Comparison of ENCODE assay signal across 8 cellular contexts in the genomic region with DNA sequence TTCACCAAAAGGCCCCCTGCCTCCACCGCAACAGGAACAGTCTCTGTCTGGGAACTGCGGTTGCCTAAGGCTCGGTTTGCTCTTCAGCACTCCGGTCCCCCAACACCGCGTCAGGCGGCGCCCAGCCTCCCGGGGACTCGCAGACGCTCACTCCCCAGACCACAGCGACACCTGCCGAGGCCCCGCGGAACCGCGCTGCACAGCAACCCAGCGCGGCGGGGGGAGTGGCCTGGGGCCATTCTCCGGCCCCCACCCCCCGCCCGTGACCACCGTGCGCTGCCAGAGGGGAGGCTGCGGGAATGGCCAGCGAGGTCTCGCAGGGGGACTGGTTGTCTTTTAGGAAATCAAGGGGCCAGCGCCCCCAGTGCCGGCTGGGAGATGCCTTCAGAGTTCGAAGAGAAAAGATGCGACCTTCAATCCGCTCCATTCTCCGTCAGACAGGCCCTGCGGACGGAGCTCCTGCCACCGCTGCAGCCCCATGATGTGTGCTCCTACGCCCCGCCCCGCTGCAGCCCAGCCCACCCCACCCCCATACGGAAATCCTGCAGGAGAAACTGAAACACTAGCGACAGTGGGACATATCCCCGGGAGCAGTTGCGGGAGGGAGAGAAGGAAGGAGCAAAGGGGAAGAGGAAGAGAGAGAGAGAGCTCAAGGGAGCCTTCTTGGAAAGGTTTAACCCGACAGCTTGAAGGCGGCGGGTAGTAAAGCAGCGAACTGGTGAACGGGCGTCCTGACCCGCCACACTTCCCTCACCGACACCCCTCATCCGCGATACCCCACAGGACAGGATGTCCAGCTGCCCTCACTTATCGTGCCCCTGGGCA.
DNase-seq lines count a peak whose midpoint lies in the region; ATAC-seq and TF ChIP-seq lines count a peak whose summit lies in the region.

No MANE protein-coding gene starts in this region.

- H3K9ac ChIP-seq in liver (ENCODE audit: low read depth in 1 of 2, low read length in 2 of 2), result peak overlapping the region; percentile 73 to 78

- H3K27me3 Mint-ChIP-seq in dendritic cell treated with granulocyte-macrophage colony-stimulating factor and Interleukin-4, amounts not matched to agents 40 ng/mL and 50 ng/mL, for 4 days, result peaks cover 33% of the 10 kb centered on the region

- no peaks in the 10 kb centered on the region for H3K36me3 ChIP-seq in liver (ENCODE audit: control insufficient read depth in 4 of 4, insufficient read depth in 3 of 4, low read depth in 1 of 4, low read length in 3 of 4)

- H3K4me1 ChIP-seq in liver (ENCODE audit: control insufficient read depth in 4 of 4, insufficient read depth in 4 of 4, low read length in 3 of 4), result peaks cover 2 to 14% (median 8%) of the 10 kb centered on the region in 4 donors

- no peaks in the 10 kb centered on the region for H3K36me3 Mint-ChIP-seq in dendritic cell treated with granulocyte-macrophage colony-stimulating factor and Interleukin-4, amounts not matched to agents 40 ng/mL and 50 ng/mL, for 4 days (ENCODE audit: low read depth)

- H3K4me1 Mint-ChIP-seq in dendritic cell treated with granulocyte-macrophage colony-stimulating factor and Interleukin-4, amounts not matched to agents 40 ng/mL and 50 ng/mL, for 4 days (ENCODE audit: low read depth), result peaks cover 21% of the 10 kb centered on the region

- H3K9me3 ChIP-seq in liver (ENCODE audit: control insufficient read depth in 4 of 4, low read length in 3 of 4), result no peaks in the 10 kb centered on the region

- WGBS in liver, result under 1% methylated on average over 55 of the region's 55 CpGs

- TF ChIP-seq RAD21 in liver (IDR thresholded peaks at IDR 0.05), result peak; percentile 83 to 86

- H3K9me3 Mint-ChIP-seq in dendritic cell treated with granulocyte-macrophage colony-stimulating factor and Interleukin-4, amounts not matched to agents 40 ng/mL and 50 ng/mL, for 4 days, result peaks cover 6% of the 10 kb centered on the region

- TF ChIP-seq CTCF in AG09319 (IDR thresholded peaks at IDR 0.05; ENCODE audit: low read depth, low read length) (peak; percentile 84), liver (IDR thresholded peaks at IDR 0.05; ENCODE audit: low read depth, low read length, missing input control) (peak; percentile 93)

- H3K4me3 Mint-ChIP-seq in dendritic cell treated with granulocyte-macrophage colony-stimulating factor and Interleukin-4, amounts not matched to agents 40 ng/mL and 50 ng/mL, for 4 days, result peak overlapping the region; percentile 78

- peak overlapping the region; percentile 55 to 93 (median 92) for H3K4me3 ChIP-seq in liver (ENCODE audit: low read depth in 1 of 3, low read length in 3 of 3)

- DNase-seq in AG09319 (ENCODE audit: extremely low read depth, low read depth), result peak; percentile 52
- DNase-seq in NCI-H446 (lab: John Stamatoyannopoulos, UW), result peak; percentile 68 to 80
- peak; percentile 79 for DNase-seq in activated CD4-positive, alpha-beta T cell treated with anti-CD3 and anti-CD28 coated beads, Interleukin-2, amount 50 U/mL, for 1 hour
- peak; percentile 86 for DNase-seq in stimulated activated CD4-positive, alpha-beta T cell treated with anti-CD3 and anti-CD28 coated beads, Interleukin-2, amount 100 ng/mL, for 48 hours

- H3K27ac Mint-ChIP-seq in dendritic cell treated with granulocyte-macrophage colony-stimulating factor and Interleukin-4, amounts not matched to agents 40 ng/mL and 50 ng/mL, for 4 days, result peak overlapping the region; percentile 53

- H3K27me3 ChIP-seq in liver (ENCODE audit: control insufficient read depth in 4 of 4, insufficient read depth in 4 of 4, low read length in 3 of 4), result peaks cover 0 to under 1% (median 0%) of the 10 kb centered on the region in 4 donors

- intact Hi-C loops in dendritic cell treated with granulocyte-macrophage colony-stimulating factor and Interleukin-4, amounts not matched to agents 40 ng/mL and 50 ng/mL, for 4 days (cut with micrococcal nuclease), result no loop called here

- H3K27ac ChIP-seq in liver (ENCODE audit: low read depth in 1 of 2, low read length in 2 of 2), result peak overlapping the region; percentile 75 to 84

- ATAC-seq in GM18909 (IDR thresholded peaks at IDR 0.05; ENCODE audit: poor library complexity, unreplicated experiment) (peak; percentile 99), HG03196 (IDR thresholded peaks at IDR 0.05; ENCODE audit: unreplicated experiment) (peak; percentile 97)

TF ChIP-seq in liver, 16 proteins besides CTCF, POLR2A, EP300 and RAD21:
- TF ChIP-seq, protein P1, sequence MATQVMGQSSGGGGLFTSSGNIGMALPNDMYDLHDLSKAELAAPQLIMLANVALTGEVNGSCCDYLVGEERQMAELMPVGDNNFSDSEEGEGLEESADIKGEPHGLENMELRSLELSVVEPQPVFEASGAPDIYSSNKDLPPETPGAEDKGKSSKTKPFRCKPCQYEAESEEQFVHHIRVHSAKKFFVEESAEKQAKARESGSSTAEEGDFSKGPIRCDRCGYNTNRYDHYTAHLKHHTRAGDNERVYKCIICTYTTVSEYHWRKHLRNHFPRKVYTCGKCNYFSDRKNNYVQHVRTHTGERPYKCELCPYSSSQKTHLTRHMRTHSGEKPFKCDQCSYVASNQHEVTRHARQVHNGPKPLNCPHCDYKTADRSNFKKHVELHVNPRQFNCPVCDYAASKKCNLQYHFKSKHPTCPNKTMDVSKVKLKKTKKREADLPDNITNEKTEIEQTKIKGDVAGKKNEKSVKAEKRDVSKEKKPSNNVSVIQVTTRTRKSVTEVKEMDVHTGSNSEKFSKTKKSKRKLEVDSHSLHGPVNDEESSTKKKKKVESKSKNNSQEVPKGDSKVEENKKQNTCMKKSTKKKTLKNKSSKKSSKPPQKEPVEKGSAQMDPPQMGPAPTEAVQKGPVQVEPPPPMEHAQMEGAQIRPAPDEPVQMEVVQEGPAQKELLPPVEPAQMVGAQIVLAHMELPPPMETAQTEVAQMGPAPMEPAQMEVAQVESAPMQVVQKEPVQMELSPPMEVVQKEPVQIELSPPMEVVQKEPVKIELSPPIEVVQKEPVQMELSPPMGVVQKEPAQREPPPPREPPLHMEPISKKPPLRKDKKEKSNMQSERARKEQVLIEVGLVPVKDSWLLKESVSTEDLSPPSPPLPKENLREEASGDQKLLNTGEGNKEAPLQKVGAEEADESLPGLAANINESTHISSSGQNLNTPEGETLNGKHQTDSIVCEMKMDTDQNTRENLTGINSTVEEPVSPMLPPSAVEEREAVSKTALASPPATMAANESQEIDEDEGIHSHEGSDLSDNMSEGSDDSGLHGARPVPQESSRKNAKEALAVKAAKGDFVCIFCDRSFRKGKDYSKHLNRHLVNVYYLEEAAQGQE (IDR thresholded peaks at IDR 0.05), result peak; percentile 54
- TF ChIP-seq GABPA (IDR thresholded peaks at IDR 0.05 in 1 of 2, conservative IDR thresholded peaks at IDR 0.05 in 1 of 2) (no peak), SP1 (IDR thresholded peaks at IDR 0.05) (peak; percentile 40), YY1 (IDR thresholded peaks at IDR 0.05) (peak; percentile 53), HNF4A (conservative IDR thresholded peaks at IDR 0.05) (no peak), TAF1 (conservative IDR thresholded peaks at IDR 0.05) (peak; percentile 74), NR2F2 (IDR thresholded peaks at IDR 0.05) (no peak), EGR1 (IDR thresholded peaks at IDR 0.05; ENCODE audit: low read depth in 2 of 2) (no peak), JUND (IDR thresholded peaks at IDR 0.05) (no peak), RXRA (IDR thresholded peaks at IDR 0.05) (no peak), HNF4G (IDR thresholded peaks at IDR 0.05) (no peak), FOXA1 (IDR thresholded peaks at IDR 0.05) (no peak), FOXA2 (IDR thresholded peaks at IDR 0.05) (no peak)
- TF ChIP-seq, protein P2, sequence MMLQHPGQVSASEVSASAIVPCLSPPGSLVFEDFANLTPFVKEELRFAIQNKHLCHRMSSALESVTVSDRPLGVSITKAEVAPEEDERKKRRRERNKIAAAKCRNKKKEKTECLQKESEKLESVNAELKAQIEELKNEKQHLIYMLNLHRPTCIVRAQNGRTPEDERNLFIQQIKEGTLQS (IDR thresholded peaks at IDR 0.05), result no peak
- TF ChIP-seq, protein P3, sequence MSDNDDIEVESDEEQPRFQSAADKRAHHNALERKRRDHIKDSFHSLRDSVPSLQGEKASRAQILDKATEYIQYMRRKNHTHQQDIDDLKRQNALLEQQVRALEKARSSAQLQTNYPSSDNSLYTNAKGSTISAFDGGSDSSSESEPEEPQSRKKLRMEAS (IDR thresholded peaks at IDR 0.05), result no peak
- TF ChIP-seq, protein P4, sequence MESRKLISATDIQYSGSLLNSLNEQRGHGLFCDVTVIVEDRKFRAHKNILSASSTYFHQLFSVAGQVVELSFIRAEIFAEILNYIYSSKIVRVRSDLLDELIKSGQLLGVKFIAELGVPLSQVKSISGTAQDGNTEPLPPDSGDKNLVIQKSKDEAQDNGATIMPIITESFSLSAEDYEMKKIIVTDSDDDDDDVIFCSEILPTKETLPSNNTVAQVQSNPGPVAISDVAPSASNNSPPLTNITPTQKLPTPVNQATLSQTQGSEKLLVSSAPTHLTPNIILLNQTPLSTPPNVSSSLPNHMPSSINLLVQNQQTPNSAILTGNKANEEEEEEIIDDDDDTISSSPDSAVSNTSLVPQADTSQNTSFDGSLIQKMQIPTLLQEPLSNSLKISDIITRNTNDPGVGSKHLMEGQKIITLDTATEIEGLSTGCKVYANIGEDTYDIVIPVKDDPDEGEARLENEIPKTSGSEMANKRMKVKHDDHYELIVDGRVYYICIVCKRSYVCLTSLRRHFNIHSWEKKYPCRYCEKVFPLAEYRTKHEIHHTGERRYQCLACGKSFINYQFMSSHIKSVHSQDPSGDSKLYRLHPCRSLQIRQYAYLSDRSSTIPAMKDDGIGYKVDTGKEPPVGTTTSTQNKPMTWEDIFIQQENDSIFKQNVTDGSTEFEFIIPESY (IDR thresholded peaks at IDR 0.05), result no peak

Comparison
In these comparisons a context has a peak if more than half of its experiments do, and no peak if none do; other contexts are left out.
1. Peak in every context shown above with its lines: DNase-seq, ATAC-seq, H3K4me3 ChIP-seq and H3K27ac ChIP-seq.